ENCODE assay signal across 1 cellular context in genomic region chr2:237588044-237588696, GRCh38.
TF ChIP-seq lines count a peak whose summit lies in the region.

No MANE protein-coding gene starts in this region.

TF ChIP-seq in H1, 55 proteins besides CTCF, POLR2A, EP300 and RAD21:
- TF ChIP-seq USF2 (IDR thresholded peaks at IDR 0.05; ENCODE audit: low read length): no peak
